In genomic region chr11:85799142-85799541, GRCh38 we compare ENCODE assay signal across 22 cellular contexts. TPM values are rescaled to one million over a fixed set of nuclear protein-coding genes. Genes with fewer than 3 reads are reported as not detected.
"Had no signal": no experiment of that assay in that cellular context is flagged by ENCODE, and none has a peak within 500 bp of the region (broad histone marks: within the 10 kb centered on the region; RNA-seq: fewer than 3 reads in every experiment).

No MANE protein-coding gene starts in this region.

- H3K36me3 Mint-ChIP-seq: neural progenitor cell had no signal

- H3K4me1 ChIP-seq: esophagus muscularis mucosa, neural progenitor cell, right atrium auricular region, sigmoid colon, suprapubic skin, thyroid gland, upper lobe of left lung had no signal

- H3K4me3 ChIP-seq: esophagus muscularis mucosa, neural progenitor cell, ovary, right atrium auricular region, sigmoid colon, skin epidermis, suprapubic skin, thyroid gland, upper lobe of left lung had no signal

- H2AFZ ChIP-seq: neural progenitor cell had no signal

- H3K27me3 Mint-ChIP-seq: central memory CD8-positive, alpha-beta T cell; naive thymus-derived CD8-positive, alpha-beta T cell had no signal

- H3K36me3 ChIP-seq: esophagus muscularis mucosa, neural progenitor cell, ovary, right atrium auricular region, sigmoid colon, suprapubic skin, thyroid gland, upper lobe of left lung had no signal

- H3K4me1 Mint-ChIP-seq: neural progenitor cell had no signal

- H3K9me3 ChIP-seq: esophagus muscularis mucosa, ovary, right atrium auricular region, sigmoid colon, suprapubic skin, thyroid gland, upper lobe of left lung had no signal

- H3K4me2 ChIP-seq: neural progenitor cell had no signal

- H3K9me3 Mint-ChIP-seq: central memory CD8-positive, alpha-beta T cell; neural progenitor cell had no signal

- H3K27me3 ChIP-seq: esophagus muscularis mucosa, neural progenitor cell, ovary, right atrium auricular region, sigmoid colon, suprapubic skin, thyroid gland, upper lobe of left lung had no signal

- H3K9ac ChIP-seq: neural progenitor cell had no signal

- DNase-seq: effector memory CD4-positive, alpha-beta T cell; foreskin fibroblast; mesendoderm; naive thymus-derived CD8-positive, alpha-beta T cell; nucleus accumbens; ovary; sigmoid colon; stimulated activated CD4-positive, alpha-beta T cell treated with anti-CD3 and anti-CD28 coated beads, Interleukin-12 subunit alpha, Interleukin-12 subunit beta, amount 100 ng/mL, for 4 hours; stimulated activated naive CD8-positive, alpha-beta T cell treated with anti-CD3 and anti-CD28 coated beads, Interleukin-15, Interleukin-2, amounts not matched to agents 100 U/mL and 50 U/mL, for 24 hours; thyroid gland; upper lobe of left lung had no signal

- H3K27ac Mint-ChIP-seq: neural progenitor cell had no signal

- H3K27ac ChIP-seq: epithelial cell of prostate, esophagus muscularis mucosa, neural progenitor cell, ovary, right atrium auricular region, sigmoid colon, skin epidermis, suprapubic skin, thyroid gland, upper lobe of left lung had no signal

- H3K4me3 Mint-ChIP-seq: central memory CD8-positive, alpha-beta T cell; naive thymus-derived CD8-positive, alpha-beta T cell; neural progenitor cell had no signal

- ATAC-seq: naive thymus-derived CD8-positive, alpha-beta T cell; stimulated activated naive CD8-positive, alpha-beta T cell treated with anti-CD3 and anti-CD28 coated beads, Interleukin-15, Interleukin-2, amounts not matched to agents 100 U/mL and 50 U/mL, for 24 hours had no signal

RNA-seq across cellular contexts. Expression of gene CCDC83, which starts 56.0 kb away (rescaled TPM):
- total RNA-seq: esophagus muscularis mucosa; kidney epithelial cell; liver; lung microvascular endothelial cell; naive thymus-derived CD8-positive, alpha-beta T cell; ovary; posterior vena cava; right atrium auricular region; sigmoid colon; suprapubic skin; thyroid gland; upper lobe of left lung had no signal
- polyA plus RNA-seq: liver; naive thymus-derived CD8-positive, alpha-beta T cell; ovary; sigmoid colon had no signal
